Comparison of ENCODE assay signal across 8 cellular contexts in genomic region chrX:74293343-74293946, GRCh38. TPM values are rescaled to one million over a fixed set of nuclear protein-coding genes. Genes with fewer than 3 reads are reported as not detected.
DNase-seq lines count a peak whose midpoint lies in the region; ATAC-seq and TF ChIP-seq lines count a peak whose summit lies in the region.

No MANE protein-coding gene starts in this region.

- peak overlapping the region; percentile 81 for H2AFZ ChIP-seq in parathyroid adenoma

- intact Hi-C loops in cardiac septum (cut with DNase I) (loop anchor here (2.0 to 10.0 kb wide), 3 partner anchors 45 to 244 kb away; no protein-coding TSS in a partner anchor), thyroid gland (cut with DNase I) (no loop called here)

- H3K79me2 ChIP-seq in parathyroid adenoma = peaks cover 8% of the 10 kb centered on the region

- H3K27ac ChIP-seq in parathyroid adenoma (peak overlapping the region; percentile 92), thyroid gland (peak overlapping the region; percentile 81 to 90 (median 87))

- DNase-seq in AG20443 (ENCODE audit: low spot score) = peak; percentile 93
- peak; percentile 55 to 85 (median 78) for DNase-seq in NCI-H1417 (lab: John Stamatoyannopoulos, UW)
- DNase-seq in SW 1271 (lab: John Stamatoyannopoulos, UW) = peak; percentile 9 to 56
- DNase-seq in activated naive CD8-positive, alpha-beta T cell treated with anti-CD3 and anti-CD28 coated beads, Interleukin-2, amount 50 U/mL, for 16 hours (ENCODE audit: low read depth, low spot score) = peak; percentile 11
- DNase-seq in cardiac septum (ENCODE audit: low spot score) = peak; percentile 89
- DNase-seq in thyroid gland = peak; percentile 79 to 80

- peak overlapping the region; percentile 89 for H3K4me2 ChIP-seq in parathyroid adenoma (ENCODE audit: low read length)

- peak in 1 of 2 donors; percentile 77 for TF ChIP-seq POLR2A in thyroid gland (IDR thresholded peaks at IDR 0.05)

- peak overlapping the region; percentile 50 for H3K9ac ChIP-seq in parathyroid adenoma

- H3K4me1 ChIP-seq in parathyroid adenoma (peaks cover 1% of the 10 kb centered on the region), thyroid gland (no peaks in the 10 kb centered on the region)

- no peaks in the 10 kb centered on the region for H3K9me3 ChIP-seq in parathyroid adenoma (ENCODE audit: control insufficient read depth, low read length)
- no peaks in the 10 kb centered on the region for H3K9me3 ChIP-seq in thyroid gland

- H3K36me3 ChIP-seq in parathyroid adenoma (ENCODE audit: control insufficient read depth, insufficient read depth, low read length) (no peaks in the 10 kb centered on the region), thyroid gland (no peaks in the 10 kb centered on the region)

- H3K27me3 ChIP-seq in parathyroid adenoma (ENCODE audit: control insufficient read depth, insufficient read depth, low read length) (no peaks in the 10 kb centered on the region), thyroid gland (no peaks in the 10 kb centered on the region)

- ATAC-seq in GM19463 (IDR thresholded peaks at IDR 0.05; ENCODE audit: unreplicated experiment) = peak; percentile 38

- WGBS in thyroid gland, 2 donors = 4 to 5% methylated on average over 8 to 16 of the region's 25 CpGs

- no peak for TF ChIP-seq CTCF in parathyroid adenoma (IDR thresholded peaks at IDR 0.05)
- no peak for TF ChIP-seq CTCF in thyroid gland (IDR thresholded peaks at IDR 0.05)

- H3K4me3 ChIP-seq in parathyroid adenoma (ENCODE audit: low read depth, low read length) = peak overlapping the region; percentile 86
- peak overlapping the region in 2 of 3 donors; percentile 38 to 76 for H3K4me3 ChIP-seq in thyroid gland (replicated peaks in 1 of 3)

RNA-seq across cellular contexts. Expression of gene ZCCHC13, which starts 10.5 kb away (rescaled TPM):
- total RNA-seq in cardiac septum (not detected), thyroid gland (not detected)

Comparison
In these comparisons a context has a peak if more than half of its experiments do, and no peak if none do; other contexts are left out.
1. Peak in every context shown above with its lines: DNase-seq, ATAC-seq, H3K4me3 ChIP-seq and H3K27ac ChIP-seq.
2. DNase-seq: peak in every context shown above with its lines; median percentile 93 in AG20443; 89 in cardiac septum; 80 in thyroid gland; 78 in NCI-H1417; 32 in SW 1271; 11 in activated naive CD8-positive, alpha-beta T cell treated with anti-CD3 and anti-CD28 coated beads, Interleukin-2, amount 50 U/mL, for 16 hours.